In genomic region chr10:104216631-104217030, GRCh38 we compare ENCODE assay signal across 8 cellular contexts.
"Had no signal": no experiment of that assay in that cellular context is flagged by ENCODE, and none has a peak within 500 bp of the region (broad histone marks: within the 10 kb centered on the region; RNA-seq: fewer than 3 reads in every experiment).

No MANE protein-coding gene starts in this region.

- H3K4me3 ChIP-seq: GM23338 had no signal

- H3K4me1 Mint-ChIP-seq: GM23338, H9 had no signal

- FAIRE-seq: H1, H54, HTR-8/SVneo had no signal

- H3K4me3 Mint-ChIP-seq: GM23338, H9 had no signal

- ATAC-seq: GM23338 had no signal

- DNase-seq: H9, HCEC 1CT, IMR-90, KBM-7 had no signal

- H3K27ac Mint-ChIP-seq: GM23338 had no signal

- H3K9me3 Mint-ChIP-seq: GM23338, H9 had no signal
